33 cellular contexts compared by ENCODE assay signal in genomic region chr10:11861811-11862210, GRCh38. TPM values are rescaled to one million over a fixed set of nuclear protein-coding genes. Genes with fewer than 3 reads are reported as not detected.
"Had no signal": no experiment of that assay in that cellular context is flagged by ENCODE, and none has a peak within 500 bp of the region (broad histone marks: within the 10 kb centered on the region; RNA-seq: fewer than 3 reads in every experiment).

No MANE protein-coding gene starts in this region.

- H3K36me3 ChIP-seq: adrenal gland, breast epithelium, MG63, Peyer's patch had no signal

- ATAC-seq: activated CD4-positive, alpha-beta T cell treated with anti-CD3 and anti-CD28 coated beads for 36 hours; activated CD4-positive, CD25-positive, alpha-beta regulatory T cell treated with anti-CD3 and anti-CD28 coated beads, Interleukin-2, amount 50 U/mL, for 24 hours; activated CD8-positive, alpha-beta T cell treated with anti-CD3 and anti-CD28 coated beads, Interleukin-2, amount 10 ng/mL, durations not matched to agents 7 days and 5 days; activated naive CD4-positive, alpha-beta T cell treated with anti-CD3 and anti-CD28 coated beads, Interleukin-2, amount 50 U/mL, for 72 hours; activated T-cell treated with anti-CD3 and anti-CD28 coated beads, Interleukin-2, amount 50 U/mL, for 4 hours; body of pancreas; PC-3 had no signal

- H3K27ac ChIP-seq: adrenal gland, body of pancreas, breast epithelium, Peyer's patch had no signal

- H3K27ac Mint-ChIP-seq: activated CD4-positive, alpha-beta T cell treated with anti-CD3 and anti-CD28 coated beads for 36 hours; activated CD4-positive, alpha-beta T cell treated with anti-CD3 and anti-CD28 coated beads, Interleukin-2, amount 10 ng/mL, durations not matched to agents 7 days and 5 days; activated CD8-positive, alpha-beta T cell treated with anti-CD3 and anti-CD28 coated beads, Interleukin-2, amount 10 ng/mL, durations not matched to agents 7 days and 5 days; activated naive CD4-positive, alpha-beta T cell treated with anti-CD3 and anti-CD28 coated beads for 36 hours; activated naive CD4-positive, alpha-beta T cell treated with anti-CD3 and anti-CD28 coated beads, Interleukin-2, amount 50 U/mL, for 72 hours; activated T-helper 1 cell treated with anti-CD3 and anti-CD28 coated beads, Interleukin-12 subunit alpha, Interleukin-12 subunit beta, Interleukin-2, Interleukin-4 antibody, amounts not matched to agents 30 ng/mL and 10 ng/mL and 1 ng/mL, durations not matched to agents 14 hours and 24 hours and 36 hours; T-helper 2 cell treated with Interferon-gamma antibody and Interleukin-4, amounts not matched to agents 5 μg/mL and 100 μg/mL, for 36 hours had no signal

- H3K4me1 ChIP-seq: adrenal gland, body of pancreas, breast epithelium, Peyer's patch had no signal

- H3K9me3 Mint-ChIP-seq: activated CD4-positive, alpha-beta T cell treated with anti-CD3 and anti-CD28 coated beads, Interleukin-2, amount 10 ng/mL, durations not matched to agents 7 days and 5 days; activated naive CD4-positive, alpha-beta T cell treated with anti-CD3 and anti-CD28 coated beads for 36 hours; activated naive CD4-positive, alpha-beta T cell treated with anti-CD3 and anti-CD28 coated beads, Interleukin-2, amount 50 U/mL, for 72 hours; activated T-cell treated with anti-CD3 and anti-CD28 coated beads, Interleukin-2, amount 50 U/mL, for 4 hours; activated T-helper 1 cell treated with anti-CD3 and anti-CD28 coated beads, Interleukin-12 subunit alpha, Interleukin-12 subunit beta, Interleukin-2, Interleukin-4 antibody, amounts not matched to agents 30 ng/mL and 10 ng/mL and 1 ng/mL, durations not matched to agents 14 hours and 24 hours and 36 hours; T-helper 2 cell treated with Interferon-gamma antibody and Interleukin-4, amounts not matched to agents 5 μg/mL and 100 μg/mL, for 36 hours had no signal

- DNase-seq: activated CD4-positive, alpha-beta T cell treated with anti-CD3 and anti-CD28 coated beads for 36 hours; activated CD4-positive, alpha-beta T cell treated with anti-CD3 and anti-CD28 coated beads, Interleukin-2, amount 10 ng/mL, durations not matched to agents 7 days and 5 days; activated CD4-positive, alpha-beta T cell treated with anti-CD3 and anti-CD28 coated beads, Interleukin-2, amount 50 U/mL, for 48 hours; activated CD8-positive, alpha-beta T cell treated with anti-CD3 and anti-CD28 coated beads, Interleukin-2, amount 10 ng/mL, durations not matched to agents 7 days and 5 days; activated gamma-delta T cell treated with Interleukin-2 at 50 U/mL for 16 hours; activated naive CD4-positive, alpha-beta T cell treated with anti-CD3 and anti-CD28 coated beads for 36 hours; activated T-cell treated with anti-CD3 and anti-CD28 coated beads for 4 hours; activated T-cell treated with anti-CD3 and anti-CD28 coated beads, Interleukin-2, amount 50 U/mL, for 4 hours; adrenal gland; body of pancreas; caudate nucleus; Kasumi-1; KG1; MG63; NCI-H1048; NCI-H1105 treated with DMSO at 0.1 percent for 48 hours; NCI-H1436 treated with DMSO at 0.1 percent for 48 hours; NCI-H1694 treated with DMSO at 0.1 percent for 48 hours; NCI-H2029; NCI-H345; NCI-H524 treated with DMSO at 0.1 percent for 48 hours; NK-92 treated with Interleukin-12 subunit alpha and Interleukin-12 subunit beta, amount 100 ng/mL, for 24 hours; PC-3; Right ventricle myocardium superior; RPMI8226; SW 1271 had no signal

- H3K36me3 Mint-ChIP-seq: activated naive CD4-positive, alpha-beta T cell treated with anti-CD3 and anti-CD28 coated beads, Interleukin-2, amount 50 U/mL, for 72 hours had no signal

- H3K4me3 ChIP-seq: adrenal gland, body of pancreas, breast epithelium, MG63, Peyer's patch had no signal

- H3K9me3 ChIP-seq: adrenal gland, body of pancreas, breast epithelium, MG63, Peyer's patch had no signal

- H3K27me3 ChIP-seq: adrenal gland, body of pancreas, breast epithelium, MG63, Peyer's patch had no signal

- H3K4me3 Mint-ChIP-seq: activated CD4-positive, alpha-beta T cell treated with anti-CD3 and anti-CD28 coated beads for 36 hours; activated CD4-positive, alpha-beta T cell treated with anti-CD3 and anti-CD28 coated beads, Interleukin-2, amount 10 ng/mL, durations not matched to agents 7 days and 5 days; activated CD8-positive, alpha-beta T cell treated with anti-CD3 and anti-CD28 coated beads, Interleukin-2, amount 10 ng/mL, durations not matched to agents 7 days and 5 days; activated naive CD4-positive, alpha-beta T cell treated with anti-CD3 and anti-CD28 coated beads for 36 hours; activated T-cell treated with anti-CD3 and anti-CD28 coated beads, Interleukin-2, amount 50 U/mL, for 4 hours; activated T-helper 1 cell treated with anti-CD3 and anti-CD28 coated beads, Interleukin-12 subunit alpha, Interleukin-12 subunit beta, Interleukin-2, Interleukin-4 antibody, amounts not matched to agents 30 ng/mL and 10 ng/mL and 1 ng/mL, durations not matched to agents 14 hours and 24 hours and 36 hours; T-helper 2 cell treated with Interferon-gamma antibody and Interleukin-4, amounts not matched to agents 5 μg/mL and 100 μg/mL, for 36 hours had no signal

RNA-seq across cellular contexts. Expression of gene PROSER2, which starts 38.7 kb away (rescaled TPM):
- total RNA-seq: T-helper 1 cell treated with Interleukin-12 subunit alpha and Interleukin-12 subunit beta and Interleukin-4 antibody, amounts not matched to agents 30 ng/mL and 1 ng/mL, for 36 hours had no signal
